Comparison of ENCODE assay signal across 9 cellular contexts in genomic region chr1:15741183-15741850, GRCh38. TPM values are rescaled to one million over a fixed set of nuclear protein-coding genes. Genes with fewer than 3 reads are reported as not detected.
A peak's percentile ranks its signal among the peaks of the same experiment; 100 is the strongest.
DNase-seq lines count a peak whose midpoint lies in the region; ATAC-seq and TF ChIP-seq lines count a peak whose summit lies in the region.
"Had no signal": no experiment of that assay in that cellular context is flagged by ENCODE, and none has a peak within 500 bp of the region (broad histone marks: within the 10 kb centered on the region; RNA-seq: fewer than 3 reads in every experiment).

No MANE protein-coding gene starts in this region.

- H3K27ac ChIP-seq in coronary artery (peak overlapping the region in 1 of 2 donors; percentile 54), lung (ENCODE audit: low read depth in 1 of 2, low read length in 1 of 2) (no peak overlapping the region)

- ATAC-seq in HG02798 (IDR thresholded peaks at IDR 0.05; ENCODE audit: poor library complexity, unreplicated experiment) = peak; percentile 52
- ATAC-seq in lung (ENCODE audit: insufficient read depth, low FRiP score) = peak; percentile 59
- no peak for ATAC-seq in GM21723 (IDR thresholded peaks at IDR 0.05; ENCODE audit: unreplicated experiment)

- H3K27ac Mint-ChIP-seq in activated CD4-positive, alpha-beta T cell treated with anti-CD3 and anti-CD28 coated beads, Interleukin-2, amount 10 ng/mL, durations not matched to agents 24 days and 14 days = peak overlapping the region; percentile 46
- H3K27ac Mint-ChIP-seq: activated naive CD8-positive, alpha-beta T cell had no signal

- WGBS in lung, 2 donors = 22 to 36% methylated on average over 14 of the region's 14 CpGs

- no peak overlapping the region for H3K4me3 Mint-ChIP-seq in activated CD4-positive, alpha-beta T cell treated with anti-CD3 and anti-CD28 coated beads, Interleukin-2, amount 10 ng/mL, durations not matched to agents 24 days and 14 days
- H3K4me3 Mint-ChIP-seq: activated naive CD8-positive, alpha-beta T cell had no signal

- H3K9me3 ChIP-seq in lung (ENCODE audit: control insufficient read depth in 2 of 2, insufficient read depth in 1 of 2, low read length in 1 of 2) = no peaks in the 10 kb centered on the region

- H3K4me3 ChIP-seq in coronary artery = no peak overlapping the region
- H3K4me3 ChIP-seq in lung = no peak overlapping the region

- H3K36me3 ChIP-seq in lung (ENCODE audit: control insufficient read depth in 2 of 2, insufficient read depth in 2 of 2, low read length in 2 of 2) = peaks cover 0 to 3% of the 10 kb centered on the region in 2 donors

- peaks cover 4% of the 10 kb centered on the region for H3K4me1 Mint-ChIP-seq in activated CD4-positive, alpha-beta T cell treated with anti-CD3 and anti-CD28 coated beads, Interleukin-2, amount 10 ng/mL, durations not matched to agents 24 days and 14 days

- intact Hi-C loops in activated CD4-positive, alpha-beta T cell treated with anti-CD3 and anti-CD28 coated beads, Interleukin-2, amount 10 ng/mL, durations not matched to agents 24 days and 14 days (cut with micrococcal nuclease) = loop anchor here (1.0 kb wide), 1 partner anchor 146 kb away; no protein-coding TSS in a partner anchor

- H3K4me1 ChIP-seq in lung (ENCODE audit: control insufficient read depth in 2 of 2, insufficient read depth in 2 of 2, low read length in 2 of 2) = no peaks in the 10 kb centered on the region

- DNase-seq in DMS114 treated with DMSO at 0.1 percent for 48 hours (lab: John Stamatoyannopoulos, UW; ENCODE audit: unreplicated experiment) (peak; percentile 28), NCI-H460 (ENCODE audit: extremely low read depth, low read depth) (peak; percentile 58), coronary artery (ENCODE audit: low spot score) (peak; percentile 85), lung (ENCODE audit: low spot score) (peak; percentile 83)
- peak; percentile 93 for DNase-seq in activated CD4-positive, alpha-beta T cell treated with anti-CD3 and anti-CD28 coated beads, Interleukin-2, amount 10 ng/mL, durations not matched to agents 24 days and 14 days
- DNase-seq in stimulated activated CD8-positive, alpha-beta memory T cell treated with anti-CD3 and anti-CD28 coated beads, Interleukin-12 subunit alpha, Interleukin-12 subunit beta, amount 100 ng/mL, for 1 hour (ENCODE audit: low read depth) = peak; percentile 35

- no peaks in the 10 kb centered on the region for H3K9me3 Mint-ChIP-seq in activated CD4-positive, alpha-beta T cell treated with anti-CD3 and anti-CD28 coated beads, Interleukin-2, amount 10 ng/mL, durations not matched to agents 24 days and 14 days

- H3K27me3 Mint-ChIP-seq in activated CD4-positive, alpha-beta T cell treated with anti-CD3 and anti-CD28 coated beads, Interleukin-2, amount 10 ng/mL, durations not matched to agents 24 days and 14 days = no peaks in the 10 kb centered on the region
- H3K27me3 Mint-ChIP-seq: activated naive CD8-positive, alpha-beta T cell had no signal

- no peaks in the 10 kb centered on the region for H3K36me3 Mint-ChIP-seq in activated CD4-positive, alpha-beta T cell treated with anti-CD3 and anti-CD28 coated beads, Interleukin-2, amount 10 ng/mL, durations not matched to agents 24 days and 14 days (ENCODE audit: low read depth)
- H3K36me3 Mint-ChIP-seq: activated naive CD8-positive, alpha-beta T cell had no signal

- H3K27me3 ChIP-seq in lung (ENCODE audit: control insufficient read depth, insufficient read depth) = no peaks in the 10 kb centered on the region

- peak; percentile 88 for TF ChIP-seq CTCF in coronary artery (IDR thresholded peaks at IDR 0.05)
- TF ChIP-seq CTCF in lung (IDR thresholded peaks at IDR 0.05; ENCODE audit: control extremely low read depth, extremely low read depth) = peak; percentile 82

RNA-seq across cellular contexts. Expression of gene TMEM82, which starts 1.0 kb away (rescaled TPM):
- total RNA-seq in NCI-H460 (2014; rRNA removed; shearing (Covaris generic)) = not detected in 2 replicates
- not detected in 2 replicates for polyA plus RNA-seq in NCI-H460 (2014; cell fraction: nucleus; rRNA removed)
- not detected in 2 replicates for total RNA-seq in activated CD4-positive, alpha-beta T cell treated with anti-CD3 and anti-CD28 coated beads, Interleukin-2, amount 10 ng/mL, durations not matched to agents 24 days and 14 days
- total RNA-seq in lung = not detected
- not detected for polyA plus RNA-seq in lung

RNA-seq across cellular contexts. Expression of gene SLC25A34, which starts 5.3 kb away (rescaled TPM):
- total RNA-seq in NCI-H460 (2014; rRNA removed; shearing (Covaris generic)) = 0.12 TPM in 1 of 2 replicates, not detected in the other
- polyA plus RNA-seq in NCI-H460 (2014; cell fraction: nucleus; rRNA removed) = 0.02 and 0.15 TPM in 2 replicates
- total RNA-seq in activated CD4-positive, alpha-beta T cell treated with anti-CD3 and anti-CD28 coated beads, Interleukin-2, amount 10 ng/mL, durations not matched to agents 24 days and 14 days = 1.4 and 1.5 TPM in 2 replicates
- total RNA-seq in lung = 1 to 10 TPM; 1.6 to 4.2 TPM
- polyA plus RNA-seq in lung = 1 to 10 TPM; 1.7 to 2.7 TPM

RNA-seq across cellular contexts. Expression of gene FBLIM1, which starts 17.3 kb away (rescaled TPM):
- total RNA-seq in NCI-H460 (2014; rRNA removed; shearing (Covaris generic)) = 3.6 and 4.1 TPM in 2 replicates
- polyA plus RNA-seq in NCI-H460 (2014; cell fraction: nucleus; rRNA removed) = 0.13 and 1.9 TPM in 2 replicates
- total RNA-seq in activated CD4-positive, alpha-beta T cell treated with anti-CD3 and anti-CD28 coated beads, Interleukin-2, amount 10 ng/mL, durations not matched to agents 24 days and 14 days = not detected in 2 replicates
- 10 to 100 TPM; 37.4 to 55.0 TPM for total RNA-seq in lung
- 10 to 100 TPM; 15.8 to 26.2 TPM for polyA plus RNA-seq in lung

RNA-seq across cellular contexts. Expression of gene PLEKHM2, which starts 57.2 kb away (rescaled TPM):
- 20.6 and 21.0 TPM in 2 replicates for total RNA-seq in NCI-H460 (2014; rRNA removed; shearing (Covaris generic))
- polyA plus RNA-seq in NCI-H460 (2014; cell fraction: nucleus; rRNA removed) = 33.3 and 39.5 TPM in 2 replicates
- total RNA-seq in activated CD4-positive, alpha-beta T cell treated with anti-CD3 and anti-CD28 coated beads, Interleukin-2, amount 10 ng/mL, durations not matched to agents 24 days and 14 days = 59.9 and 60.3 TPM in 2 replicates
- total RNA-seq in lung = 10 to 100 TPM; 32.5 to 79.2 TPM
- polyA plus RNA-seq in lung = 10 to 100 TPM; 49.3 to 76.9 TPM

Comparison
In these comparisons a context has a peak if more than half of its experiments do, and no peak if none do; other contexts are left out.
1. DNase-seq: peak in every context shown above with its lines; median percentile 93 in activated CD4-positive, alpha-beta T cell treated with anti-CD3 and anti-CD28 coated beads, Interleukin-2, amount 10 ng/mL, durations not matched to agents 24 days and 14 days; 85 in coronary artery; 83 in lung; 58 in NCI-H460; 35 in stimulated activated CD8-positive, alpha-beta memory T cell treated with anti-CD3 and anti-CD28 coated beads, Interleukin-12 subunit alpha, Interleukin-12 subunit beta, amount 100 ng/mL, for 1 hour; 28 in DMS114 treated with DMSO at 0.1 percent for 48 hours.